1 cellular context compared by ENCODE assay signal in genomic region chr17:60525624-60526514, GRCh38.
TF ChIP-seq lines count a peak whose summit lies in the region.

Gene APPBP2, minus strand, starts transcription at chr17:60526242. Its CDS starts 311 bp downstream, at chr17:60525931.

TF ChIP-seq in HepG2, 621 proteins besides CTCF, POLR2A, EP300 and RAD21 (continued from another document and continues in another):
- TF ChIP-seq, protein P1, sequence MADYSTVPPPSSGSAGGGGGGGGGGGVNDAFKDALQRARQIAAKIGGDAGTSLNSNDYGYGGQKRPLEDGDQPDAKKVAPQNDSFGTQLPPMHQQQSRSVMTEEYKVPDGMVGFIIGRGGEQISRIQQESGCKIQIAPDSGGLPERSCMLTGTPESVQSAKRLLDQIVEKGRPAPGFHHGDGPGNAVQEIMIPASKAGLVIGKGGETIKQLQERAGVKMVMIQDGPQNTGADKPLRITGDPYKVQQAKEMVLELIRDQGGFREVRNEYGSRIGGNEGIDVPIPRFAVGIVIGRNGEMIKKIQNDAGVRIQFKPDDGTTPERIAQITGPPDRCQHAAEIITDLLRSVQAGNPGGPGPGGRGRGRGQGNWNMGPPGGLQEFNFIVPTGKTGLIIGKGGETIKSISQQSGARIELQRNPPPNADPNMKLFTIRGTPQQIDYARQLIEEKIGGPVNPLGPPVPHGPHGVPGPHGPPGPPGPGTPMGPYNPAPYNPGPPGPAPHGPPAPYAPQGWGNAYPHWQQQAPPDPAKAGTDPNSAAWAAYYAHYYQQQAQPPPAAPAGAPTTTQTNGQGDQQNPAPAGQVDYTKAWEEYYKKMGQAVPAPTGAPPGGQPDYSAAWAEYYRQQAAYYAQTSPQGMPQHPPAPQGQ (CRISPR knock-in tag; IDR thresholded peaks at IDR 0.05; ENCODE audit: borderline replicate concordance), result no peak
- TF ChIP-seq PBX3 (CRISPR knock-in tag; IDR thresholded peaks at IDR 0.05; ENCODE audit: borderline replicate concordance) (0 out of 2 replicates have a peak, but pooled peaks have one; percentile 43), ZGPAT (CRISPR knock-in tag; IDR thresholded peaks at IDR 0.05) (peak; percentile 99), KDM2A (CRISPR knock-in tag; IDR thresholded peaks at IDR 0.05; ENCODE audit: borderline replicate concordance, low read depth) (peak; percentile 96), ZNF589 (CRISPR knock-in tag; conservative IDR thresholded peaks at IDR 0.05) (0 out of 2 replicates have a peak, but pooled peaks have one; percentile 59), ZNF878 (CRISPR knock-in tag; IDR thresholded peaks at IDR 0.05) (no peak), ZNF605 (CRISPR knock-in tag; IDR thresholded peaks at IDR 0.05) (peak; percentile 81), NR2C2 (CRISPR knock-in tag; IDR thresholded peaks at IDR 0.05; ENCODE audit: borderline replicate concordance) (peak; percentile 47; the same call in 1 of the 2 replicates), MEF2D (CRISPR knock-in tag; IDR thresholded peaks at IDR 0.05) (peak; percentile 60), ZNF296 (CRISPR knock-in tag; conservative IDR thresholded peaks at IDR 0.05) (peak; percentile 70; the same call in 1 of the 2 replicates), EED (CRISPR knock-in tag; IDR thresholded peaks at IDR 0.05) (peak; percentile 79; the same call in 1 of the 2 replicates), TGIF2 (CRISPR knock-in tag; IDR thresholded peaks at IDR 0.05) (peak; percentile 82), ZNF430 (CRISPR knock-in tag; IDR thresholded peaks at IDR 0.05) (peak; percentile 89; the same call in 1 of the 2 replicates), IRF2 (CRISPR knock-in tag; IDR thresholded peaks at IDR 0.05) (peak; percentile 67; the same call in 1 of the 2 replicates), YEATS2 (CRISPR knock-in tag; IDR thresholded peaks at IDR 0.05; ENCODE audit: borderline replicate concordance) (peak; percentile 93), PTBP1 (IDR thresholded peaks at IDR 0.05; ENCODE audit: low read depth, low read length, poor library complexity, severe bottlenecking) (peak; percentile 44), FLYWCH1 (CRISPR knock-in tag; IDR thresholded peaks at IDR 0.05) (peak; percentile 77; the same call in 1 of the 2 replicates), ZNF232 (CRISPR knock-in tag; IDR thresholded peaks at IDR 0.05; ENCODE audit: borderline replicate concordance) (peak; percentile 76; the same call in 1 of the 2 replicates), TEF (CRISPR knock-in tag; IDR thresholded peaks at IDR 0.05) (peak; percentile 29; the same call in 1 of the 2 replicates), SPEN (CRISPR knock-in tag; IDR thresholded peaks at IDR 0.05; ENCODE audit: low read depth) (peak; percentile 95), TAF1 (CRISPR knock-in tag; IDR thresholded peaks at IDR 0.05) (peak; percentile 93), ZNF142 (CRISPR knock-in tag; IDR thresholded peaks at IDR 0.05) (peak; percentile 6; the same call in 1 of the 2 replicates), ZNF781 (CRISPR knock-in tag; IDR thresholded peaks at IDR 0.05; ENCODE audit: borderline replicate concordance, not compliant biosample characterization) (peak; percentile 79), MTF2 (CRISPR knock-in tag; IDR thresholded peaks at IDR 0.05; ENCODE audit: borderline replicate concordance) (peak; percentile 89), TEAD2 (CRISPR knock-in tag; IDR thresholded peaks at IDR 0.05) (no peak), PRDM15 (CRISPR knock-in tag; IDR thresholded peaks at IDR 0.05) (peak; percentile 91), ZNF619 (CRISPR knock-in tag; IDR thresholded peaks at IDR 0.05) (peak; percentile 28; the same call in 1 of the 2 replicates), NFE2L1 (CRISPR knock-in tag; IDR thresholded peaks at IDR 0.05; ENCODE audit: borderline replicate concordance) (0 out of 2 replicates have a peak, but pooled peaks have one; percentile 54), BRCA1 (CRISPR knock-in tag; IDR thresholded peaks at IDR 0.05) (peak; percentile 85; the same call in 1 of the 2 replicates), ZNF747 (CRISPR knock-in tag; IDR thresholded peaks at IDR 0.05; ENCODE audit: borderline replicate concordance) (peak; percentile 90; the same call in 1 of the 2 replicates), ZNF709 (CRISPR knock-in tag; IDR thresholded peaks at IDR 0.05) (peak; percentile 87), ZNF607 (CRISPR knock-in tag; IDR thresholded peaks at IDR 0.05; ENCODE audit: borderline replicate concordance) (peak; percentile 99), FOXJ3 (CRISPR knock-in tag; IDR thresholded peaks at IDR 0.05; ENCODE audit: borderline replicate concordance) (peak; percentile 51; the same call in 1 of the 2 replicates), ZFP36L1 (CRISPR knock-in tag; IDR thresholded peaks at IDR 0.05) (0 out of 2 replicates have a peak, but pooled peaks have one; percentile 69), NR1H2 (CRISPR knock-in tag; IDR thresholded peaks at IDR 0.05; ENCODE audit: borderline replicate concordance, low read depth) (no peak), ZNF790 (CRISPR knock-in tag; IDR thresholded peaks at IDR 0.05; ENCODE audit: borderline replicate concordance) (peak; percentile 55; the same call in 1 of the 2 replicates), ARNTL (CRISPR knock-in tag; IDR thresholded peaks at IDR 0.05) (peak; percentile 72), ZSCAN29 (CRISPR knock-in tag; conservative IDR thresholded peaks at IDR 0.05) (peak; percentile 92), ZNF788 (CRISPR knock-in tag; IDR thresholded peaks at IDR 0.05; ENCODE audit: borderline replicate concordance) (peak; percentile 80; the same call in 1 of the 2 replicates), RFX1 (IDR thresholded peaks at IDR 0.05) (no peak)
- TF ChIP-seq, protein P2, sequence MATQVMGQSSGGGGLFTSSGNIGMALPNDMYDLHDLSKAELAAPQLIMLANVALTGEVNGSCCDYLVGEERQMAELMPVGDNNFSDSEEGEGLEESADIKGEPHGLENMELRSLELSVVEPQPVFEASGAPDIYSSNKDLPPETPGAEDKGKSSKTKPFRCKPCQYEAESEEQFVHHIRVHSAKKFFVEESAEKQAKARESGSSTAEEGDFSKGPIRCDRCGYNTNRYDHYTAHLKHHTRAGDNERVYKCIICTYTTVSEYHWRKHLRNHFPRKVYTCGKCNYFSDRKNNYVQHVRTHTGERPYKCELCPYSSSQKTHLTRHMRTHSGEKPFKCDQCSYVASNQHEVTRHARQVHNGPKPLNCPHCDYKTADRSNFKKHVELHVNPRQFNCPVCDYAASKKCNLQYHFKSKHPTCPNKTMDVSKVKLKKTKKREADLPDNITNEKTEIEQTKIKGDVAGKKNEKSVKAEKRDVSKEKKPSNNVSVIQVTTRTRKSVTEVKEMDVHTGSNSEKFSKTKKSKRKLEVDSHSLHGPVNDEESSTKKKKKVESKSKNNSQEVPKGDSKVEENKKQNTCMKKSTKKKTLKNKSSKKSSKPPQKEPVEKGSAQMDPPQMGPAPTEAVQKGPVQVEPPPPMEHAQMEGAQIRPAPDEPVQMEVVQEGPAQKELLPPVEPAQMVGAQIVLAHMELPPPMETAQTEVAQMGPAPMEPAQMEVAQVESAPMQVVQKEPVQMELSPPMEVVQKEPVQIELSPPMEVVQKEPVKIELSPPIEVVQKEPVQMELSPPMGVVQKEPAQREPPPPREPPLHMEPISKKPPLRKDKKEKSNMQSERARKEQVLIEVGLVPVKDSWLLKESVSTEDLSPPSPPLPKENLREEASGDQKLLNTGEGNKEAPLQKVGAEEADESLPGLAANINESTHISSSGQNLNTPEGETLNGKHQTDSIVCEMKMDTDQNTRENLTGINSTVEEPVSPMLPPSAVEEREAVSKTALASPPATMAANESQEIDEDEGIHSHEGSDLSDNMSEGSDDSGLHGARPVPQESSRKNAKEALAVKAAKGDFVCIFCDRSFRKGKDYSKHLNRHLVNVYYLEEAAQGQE (IDR thresholded peaks at IDR 0.05; ENCODE audit: borderline replicate concordance in 1 of 2, low read depth in 1 of 2, low read length in 2 of 2), result no peak
- TF ChIP-seq, protein P3, sequence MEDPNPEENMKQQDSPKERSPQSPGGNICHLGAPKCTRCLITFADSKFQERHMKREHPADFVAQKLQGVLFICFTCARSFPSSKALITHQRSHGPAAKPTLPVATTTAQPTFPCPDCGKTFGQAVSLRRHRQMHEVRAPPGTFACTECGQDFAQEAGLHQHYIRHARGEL (CRISPR knock-in tag; IDR thresholded peaks at IDR 0.05), result no peak; the same call in 1 of the 2 replicates
